Comparison of ENCODE assay signal across 4 cellular contexts in the genomic region with DNA sequence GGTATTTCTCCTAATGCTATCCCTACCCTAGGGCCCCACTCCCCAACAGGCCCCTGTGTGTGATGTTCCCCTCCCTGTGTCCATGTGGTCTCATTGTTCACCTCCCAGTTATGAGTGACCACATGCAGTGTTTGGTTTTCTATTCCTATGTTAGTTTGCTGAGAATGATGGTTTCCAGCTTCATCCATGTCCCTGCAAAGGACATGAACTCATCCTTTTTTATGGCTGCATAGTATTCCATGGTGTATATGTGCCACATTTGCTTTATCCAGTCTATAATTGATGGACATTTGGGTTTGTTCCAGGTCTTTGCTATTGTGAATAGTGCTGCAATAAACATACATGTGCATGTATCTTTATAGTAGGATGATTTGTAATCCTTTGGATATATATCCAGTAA. TPM values are rescaled to one million over a fixed set of nuclear protein-coding genes. Genes with fewer than 3 reads are reported as not detected.
"Had no signal": no experiment of that assay in that cellular context is flagged by ENCODE, and none has a peak within 500 bp of the region (broad histone marks: within the 10 kb centered on the region; RNA-seq: fewer than 3 reads in every experiment).

No MANE protein-coding gene starts in this region.

RNA-seq across cellular contexts. Expression of a gene that starts 19.0 kb away (rescaled TPM):
- total RNA-seq: HT-29, HT1080, IMR-90 had no signal
- polyA plus RNA-seq: IMR-90 had no signal

RNA-seq across cellular contexts. Expression of a gene that starts 51.6 kb away (rescaled TPM):
- total RNA-seq: HepG2, HT-29, HT1080, IMR-90 had no signal
- polyA plus RNA-seq: IMR-90 had no signal
